Comparison of ENCODE assay signal across 1 cellular context in genomic region chr1:45569962-45570581, GRCh38.
TF ChIP-seq lines count a peak whose summit lies in the region.

No MANE protein-coding gene starts in this region.

TF ChIP-seq in HepG2, 621 proteins besides CTCF, POLR2A, EP300 and RAD21 (continued from another document):
- no peak for TF ChIP-seq ZBTB2 (CRISPR knock-in tag; IDR thresholded peaks at IDR 0.05; ENCODE audit: low read depth)
- no peak for TF ChIP-seq EZH2 (conservative IDR thresholded peaks at IDR 0.05; ENCODE audit: low read depth, low read length)
- TF ChIP-seq DRAP1 (CRISPR knock-in tag; IDR thresholded peaks at IDR 0.05), result 0 out of 2 replicates have a peak, but pooled peaks have one; percentile 22
- 0 out of 2 replicates have a peak, but pooled peaks have one; percentile 58 for TF ChIP-seq IRF9 (CRISPR knock-in tag; IDR thresholded peaks at IDR 0.05; ENCODE audit: borderline replicate concordance)
- TF ChIP-seq ZNF530 (CRISPR knock-in tag; IDR thresholded peaks at IDR 0.05; ENCODE audit: low read depth), result no peak
- TF ChIP-seq ARNT (IDR thresholded peaks at IDR 0.05), result no peak
- TF ChIP-seq FOSL2 (CRISPR knock-in tag; IDR thresholded peaks at IDR 0.05), result peak; percentile 47
- TF ChIP-seq ZNF629 (CRISPR knock-in tag; conservative IDR thresholded peaks at IDR 0.05), result no peak
- no peak for TF ChIP-seq EEA1 (CRISPR knock-in tag; IDR thresholded peaks at IDR 0.05; ENCODE audit: borderline replicate concordance)
- TF ChIP-seq GZF1 (CRISPR knock-in tag; IDR thresholded peaks at IDR 0.05), result no peak
- no peak for TF ChIP-seq ZNF460 (CRISPR knock-in tag; IDR thresholded peaks at IDR 0.05; ENCODE audit: borderline replicate concordance)
- no peak for TF ChIP-seq ZNF205 (CRISPR knock-in tag; IDR thresholded peaks at IDR 0.05)
- no peak for TF ChIP-seq KDM6A (CRISPR knock-in tag; IDR thresholded peaks at IDR 0.05; ENCODE audit: low read depth)
- TF ChIP-seq ZNF550 (CRISPR knock-in tag; IDR thresholded peaks at IDR 0.05; ENCODE audit: borderline replicate concordance), result no peak
- no peak for TF ChIP-seq ZBTB44 (CRISPR knock-in tag; IDR thresholded peaks at IDR 0.05)
- no peak for TF ChIP-seq TBP (CRISPR knock-in tag; IDR thresholded peaks at IDR 0.05)
- TF ChIP-seq NR2F6 (IDR thresholded peaks at IDR 0.05), result no peak
- 0 out of 2 replicates have a peak, but pooled peaks have one; percentile 12 for TF ChIP-seq NR2F6 (CRISPR knock-in tag; IDR thresholded peaks at IDR 0.05)
- TF ChIP-seq SRSF1 (optimal IDR thresholded peaks at IDR 0.05; ENCODE audit: low read depth, low read length), result no peak
- TF ChIP-seq ZFP90 (CRISPR knock-in tag; IDR thresholded peaks at IDR 0.05; ENCODE audit: borderline replicate concordance), result no peak
- no peak for TF ChIP-seq ZNF101 (CRISPR knock-in tag; IDR thresholded peaks at IDR 0.05; ENCODE audit: borderline replicate concordance, low read depth)
- TF ChIP-seq MTERF4 (CRISPR knock-in tag; IDR thresholded peaks at IDR 0.05), result peak; percentile 70; the same call in 1 of the 2 replicates
- no peak for TF ChIP-seq ZMYM4 (CRISPR knock-in tag; IDR thresholded peaks at IDR 0.05)
- no peak for TF ChIP-seq ZNF777 (CRISPR knock-in tag; IDR thresholded peaks at IDR 0.05)
- no peak for TF ChIP-seq RXRA (CRISPR knock-in tag; IDR thresholded peaks at IDR 0.05)
- no peak for TF ChIP-seq ZNF644 (CRISPR knock-in tag; IDR thresholded peaks at IDR 0.05; ENCODE audit: low read depth)
- no peak for TF ChIP-seq FOXO4 (CRISPR knock-in tag; conservative IDR thresholded peaks at IDR 0.05)
- no peak for TF ChIP-seq SALL2 (CRISPR knock-in tag; IDR thresholded peaks at IDR 0.05)
- no peak for TF ChIP-seq MYC (CRISPR knock-in tag; IDR thresholded peaks at IDR 0.05; ENCODE audit: borderline replicate concordance)
- TF ChIP-seq MTF2 (CRISPR knock-in tag; IDR thresholded peaks at IDR 0.05; ENCODE audit: borderline replicate concordance), result no peak
- TF ChIP-seq ZBTB39 (CRISPR knock-in tag; IDR thresholded peaks at IDR 0.05), result no peak
- no peak for TF ChIP-seq TARDBP (CRISPR knock-in tag; IDR thresholded peaks at IDR 0.05)
- TF ChIP-seq ZNF749 (CRISPR knock-in tag; IDR thresholded peaks at IDR 0.05; ENCODE audit: borderline replicate concordance), result no peak
- no peak for TF ChIP-seq ZSCAN25 (CRISPR knock-in tag; IDR thresholded peaks at IDR 0.05)
- no peak for TF ChIP-seq ZNF574 (CRISPR knock-in tag; IDR thresholded peaks at IDR 0.05)
- no peak for TF ChIP-seq ZGPAT (CRISPR knock-in tag; IDR thresholded peaks at IDR 0.05)
- TF ChIP-seq TFE3 (CRISPR knock-in tag; IDR thresholded peaks at IDR 0.05), result no peak
- no peak for TF ChIP-seq U2AF2 (IDR thresholded peaks at IDR 0.05; ENCODE audit: low read depth, low read length)
- no peak for TF ChIP-seq PHF8 (CRISPR knock-in tag; IDR thresholded peaks at IDR 0.05)
- no peak for TF ChIP-seq TERF1 (CRISPR knock-in tag; IDR thresholded peaks at IDR 0.05)
- peak; percentile 42; the same call in 1 of the 2 replicates for TF ChIP-seq ZSCAN30 (CRISPR knock-in tag; IDR thresholded peaks at IDR 0.05)
- TF ChIP-seq WIZ (CRISPR knock-in tag; IDR thresholded peaks at IDR 0.05), result 0 out of 2 replicates have a peak, but pooled peaks have one; percentile 45
- TF ChIP-seq MTF1 (CRISPR knock-in tag; IDR thresholded peaks at IDR 0.05), result no peak
- no peak for TF ChIP-seq HMG20B (CRISPR knock-in tag; conservative IDR thresholded peaks at IDR 0.05)
- no peak for TF ChIP-seq GMEB2 (CRISPR knock-in tag; IDR thresholded peaks at IDR 0.05; ENCODE audit: low read depth)
